ENCODE assay signal across 31 cellular contexts in the genomic region with DNA sequence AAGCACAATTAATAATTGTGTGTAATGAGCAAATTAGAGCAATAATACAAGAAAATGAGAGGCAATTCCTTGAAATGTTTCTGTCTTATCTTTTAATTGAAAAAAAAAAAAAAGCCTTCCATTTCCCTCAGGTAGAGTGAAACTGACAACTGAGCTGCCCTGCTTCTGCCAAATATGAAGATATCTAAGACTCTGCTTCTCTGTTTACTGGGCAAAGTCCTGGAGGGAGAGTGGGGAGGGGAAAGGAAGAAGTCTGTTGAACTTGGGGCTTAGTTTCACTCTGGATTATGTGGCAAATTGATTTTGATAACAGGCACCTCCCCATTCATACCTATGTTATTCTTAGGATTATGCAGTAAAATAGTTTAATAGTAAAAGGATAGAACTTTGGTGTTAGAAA.
"Had no signal": no experiment of that assay in that cellular context is flagged by ENCODE, and none has a peak within 500 bp of the region (broad histone marks: within the 10 kb centered on the region; RNA-seq: fewer than 3 reads in every experiment).

No MANE protein-coding gene starts in this region.

- H3K36me3 ChIP-seq: adrenal gland, esophagus muscularis mucosa, gastrocnemius medialis, heart left ventricle, WERI-Rb-1 had no signal

- FAIRE-seq: colon had no signal

- DNase-seq: activated B cell treated with CpG ODN at 0.5 μM for 24 hours; activated CD4-positive, alpha-beta T cell treated with anti-CD3 and anti-CD28 coated beads for 48 hours; activated CD4-positive, alpha-beta T cell treated with anti-CD3 and anti-CD28 coated beads, Interleukin-2, amount 50 U/mL, for 1 hour; activated CD4-positive, alpha-beta T cell treated with anti-CD3 and anti-CD28 coated beads, Interleukin-2, amount 50 U/mL, for 48 hours; activated CD8-positive, alpha-beta memory T cell treated with anti-CD3 and anti-CD28 coated beads, Interleukin-2, amount 10 ng/mL, durations not matched to agents 7 days and 5 days; activated CD8-positive, alpha-beta memory T cell treated with anti-CD3 and anti-CD28 coated beads, Interleukin-2, amount 50 U/mL, for 4 hours; activated CD8-positive, alpha-beta T cell treated with anti-CD3 and anti-CD28 coated beads, Interleukin-2, amount 10 ng/mL, durations not matched to agents 7 days and 5 days; activated effector memory CD4-positive, alpha-beta T cell treated with anti-CD3 and anti-CD28 coated beads, Interleukin-2, amount 50 U/mL, for 16 hours; activated naive CD4-positive, alpha-beta T cell treated with anti-CD3 and anti-CD28 coated beads for 36 hours; activated naive CD8-positive, alpha-beta T cell treated with anti-CD3 and anti-CD28 coated beads for 36 hours; activated naive CD8-positive, alpha-beta T cell treated with anti-CD3 and anti-CD28 coated beads, Interleukin-2, amount 50 U/mL, for 24 hours; activated T-cell treated with anti-CD3 and anti-CD28 coated beads, Interleukin-2, amount 50 U/mL, for 1 hour; activated T-cell treated with anti-CD3 and anti-CD28 coated beads, Interleukin-2, amount 50 U/mL, for 48 hours; adrenal gland; amygdala; aorta; caudate nucleus; cortex of kidney; dermis blood vessel endothelial cell; effector CD4-positive, alpha-beta T cell; effector memory CD8-positive, alpha-beta T cell; erythroblast; foreskin keratinocyte; gastrocnemius medialis; glutamatergic neuron; heart left ventricle; T-helper 2 cell; WERI-Rb-1 had no signal

- H3K4me1 ChIP-seq: adrenal gland, esophagus muscularis mucosa, foreskin keratinocyte, gastrocnemius medialis, heart left ventricle had no signal

- H3K4me3 ChIP-seq: adrenal gland, body of pancreas, esophagus muscularis mucosa, gastrocnemius medialis, heart left ventricle had no signal

- H3K27ac ChIP-seq: adrenal gland, body of pancreas, esophagus muscularis mucosa, foreskin keratinocyte, gastrocnemius medialis, heart left ventricle, WERI-Rb-1 had no signal

- H3K9me3 ChIP-seq: adrenal gland, body of pancreas, esophagus muscularis mucosa, gastrocnemius medialis had no signal

- H3K27me3 ChIP-seq: adrenal gland, body of pancreas, esophagus muscularis mucosa, foreskin keratinocyte, gastrocnemius medialis, heart left ventricle had no signal
